10 cellular contexts compared by ENCODE assay signal in genomic region chr1:197198333-197198732, GRCh38. TPM values are rescaled to one million over a fixed set of nuclear protein-coding genes. Genes with fewer than 3 reads are reported as not detected.
DNase-seq lines count a peak whose midpoint lies in the region; ATAC-seq and TF ChIP-seq lines count a peak whose summit lies in the region.
"Had no signal": no experiment of that assay in that cellular context is flagged by ENCODE, and none has a peak within 500 bp of the region (broad histone marks: within the 10 kb centered on the region; RNA-seq: fewer than 3 reads in every experiment).

No MANE protein-coding gene starts in this region.

- no peak for ATAC-seq in HG02588 (IDR thresholded peaks at IDR 0.05; ENCODE audit: unreplicated experiment)
- no peak for ATAC-seq in GM18502 (IDR thresholded peaks at IDR 0.05; ENCODE audit: poor library complexity, unreplicated experiment)

- H3K9me2 ChIP-seq in OCI-LY7 (ENCODE audit: insufficient read depth, low read length), result no peaks in the 10 kb centered on the region

- H3K9me3 ChIP-seq in OCI-LY7 (ENCODE audit: low read length) (no peaks in the 10 kb centered on the region), endodermal cell (ENCODE audit: control insufficient read depth, low read length) (no peaks in the 10 kb centered on the region)

- H3K27me3 Mint-ChIP-seq in endodermal cell (ENCODE audit: insufficient read depth) (no peaks in the 10 kb centered on the region), osteocyte (ENCODE audit: unreplicated experiment) (no peaks in the 10 kb centered on the region)

- peak overlapping the region; percentile 88 for H3K4me2 ChIP-seq in OCI-LY7 (ENCODE audit: low read length)

- TF ChIP-seq CTCF in GM06990 (IDR thresholded peaks at IDR 0.05; ENCODE audit: insufficient read depth, low read length, poor library complexity, severe bottlenecking) (no peak), OCI-LY7 (conservative IDR thresholded peaks at IDR 0.05; ENCODE audit: low read length) (no peak), endodermal cell (conservative IDR thresholded peaks at IDR 0.05) (no peak), osteocyte (IDR thresholded peaks at IDR 0.05) (no peak)

- no peak overlapping the region for H3K27ac ChIP-seq in OCI-LY7 (ENCODE audit: low read depth, low read length, poor library complexity, severe bottlenecking)
- H3K27ac ChIP-seq in endodermal cell (ENCODE audit: low read depth, low read length), result no peak overlapping the region

- no peak overlapping the region for H3K27ac Mint-ChIP-seq in endodermal cell
- no peak overlapping the region for H3K27ac Mint-ChIP-seq in osteocyte (ENCODE audit: unreplicated experiment)

- H3K27me3 ChIP-seq in GM06990 (replicated peaks; ENCODE audit: control insufficient read depth, insufficient read depth, low read length), result no peaks in the 10 kb centered on the region
- no peaks in the 10 kb centered on the region for H3K27me3 ChIP-seq in endodermal cell (ENCODE audit: control insufficient read depth, insufficient read depth, low read length, poor library complexity, severe bottlenecking)

- intact Hi-C loops in OCI-LY7 (cut with micrococcal nuclease; ENCODE audit: unreplicated experiment), result no loop called here

- DNase-seq in GM06990 (ENCODE audit: extremely low read depth, insufficient read length), result no peak
- no peak for DNase-seq in OCI-LY7 (ENCODE audit: low spot score)
- DNase-seq in endodermal cell, result no peak
- DNase-seq in osteocyte (ENCODE audit: extremely low spot score, unreplicated experiment), result no peak
- DNase-seq in HPDE6-E6E7 (ENCODE audit: extremely low spot score), result no peak
- DNase-seq in NCI-H2029 treated with DMSO at 0.1 percent for 48 hours (lab: John Stamatoyannopoulos, UW), result no peak
- DNase-seq: activated gamma-delta T cell, GOT3 had no signal

- no peaks in the 10 kb centered on the region for H3K36me3 ChIP-seq in GM06990 (ENCODE audit: control insufficient read depth, insufficient read depth, low read length)
- peaks cover 12% of the 10 kb centered on the region; the same call in 1 of the 2 replicates for H3K36me3 ChIP-seq in OCI-LY7 (ENCODE audit: insufficient read depth, low read length)
- no peaks in the 10 kb centered on the region for H3K36me3 ChIP-seq in endodermal cell (ENCODE audit: control insufficient read depth, insufficient read depth, low read length)

- CTCF ChIA-PET in OCI-LY7 (lab: Charles Lee; ENCODE audit: unreplicated experiment), result no interaction called here

- 100% methylated on average over 1 of the region's 2 CpGs; no CpG with 5 or more reads in 1 of the 2 experiments for WGBS in endodermal cell (ENCODE audit: insufficient coverage in 1 of 2, insufficient read length in 1 of 2), 2 experiments

- peaks cover 3% of the 10 kb centered on the region for H3K36me3 Mint-ChIP-seq in endodermal cell (ENCODE audit: low read depth)
- H3K36me3 Mint-ChIP-seq in osteocyte (ENCODE audit: unreplicated experiment), result peaks cover 4% of the 10 kb centered on the region

- H4K20me1 ChIP-seq in OCI-LY7 (ENCODE audit: insufficient read depth, low read length), result peaks cover 16% of the 10 kb centered on the region

- POLR2A ChIA-PET in OCI-LY7 (lab: Charles Lee), result interaction anchor here (0.9 kb wide), 1 partner anchor 55 kb away, joined by 3 read pairs; no protein-coding TSS in a partner anchor

- H2AFZ ChIP-seq in OCI-LY7 (ENCODE audit: low read length), result no peak overlapping the region

- no peaks in the 10 kb centered on the region for H3K9me3 Mint-ChIP-seq in endodermal cell
- H3K9me3 Mint-ChIP-seq in osteocyte (ENCODE audit: unreplicated experiment), result no peaks in the 10 kb centered on the region

- H3K4me3 ChIP-seq in GM06990 (replicated peaks; ENCODE audit: low read depth, low read length) (peak overlapping the region; percentile 42), OCI-LY7 (ENCODE audit: low read depth, low read length, poor library complexity, severe bottlenecking) (peak overlapping the region; percentile 81), endodermal cell (ENCODE audit: low read length) (peak overlapping the region; percentile 99)

- peaks cover 68% of the 10 kb centered on the region for H3K79me2 ChIP-seq in OCI-LY7 (ENCODE audit: insufficient read depth, low read depth, low read length)

- H3K4me3 Mint-ChIP-seq in endodermal cell (peak overlapping the region; percentile 96), osteocyte (ENCODE audit: unreplicated experiment) (peak overlapping the region; percentile 92)

- H3K4me1 ChIP-seq in OCI-LY7 (ENCODE audit: insufficient read depth, low read length, poor library complexity, severe bottlenecking) (peaks cover 47% of the 10 kb centered on the region), endodermal cell (ENCODE audit: control insufficient read depth, insufficient read depth, low read length) (no peaks in the 10 kb centered on the region)

- BruUV-seq in OCI-LY7 (replicated peaks; lab: Mats Ljungman, UMichigan), result no TSS peak

- no peak overlapping the region for H3K9ac ChIP-seq in endodermal cell (ENCODE audit: extremely low read depth, low read length, poor library complexity, severe bottlenecking)

- H3K4me1 Mint-ChIP-seq in endodermal cell (peaks cover 39% of the 10 kb centered on the region), osteocyte (ENCODE audit: unreplicated experiment) (peaks cover 65% of the 10 kb centered on the region)

RNA-seq across cellular contexts. Expression of gene ZBTB41, which starts 2.8 kb away (rescaled TPM):
- 5.9 and 6.4 TPM in 2 replicates for total RNA-seq in OCI-LY7 (2014; rRNA removed; shearing (Covaris generic))
- total RNA-seq in OCI-LY7 (2022) (9.8 and 10.9 TPM in 2 replicates), endodermal cell (10 to 100 TPM; 10.0 to 15.2 TPM), osteocyte (12.6 and 13.8 TPM in 2 replicates)
- polyA plus RNA-seq in endodermal cell (2013, experiment 1 of 2), result 8.6 TPM
- 9.4 TPM for polyA plus RNA-seq in endodermal cell (2013, experiment 2 of 2)

RNA-seq across cellular contexts. Expression of gene ASPM, which starts 51.9 kb away (rescaled TPM):
- total RNA-seq in OCI-LY7 (2014; rRNA removed; shearing (Covaris generic)), result 88.4 and 88.6 TPM in 2 replicates
- total RNA-seq in OCI-LY7 (2022) (76.8 and 93.9 TPM in 2 replicates), endodermal cell (10 to 100 TPM; 31.7 to 35.1 TPM), osteocyte (8.5 and 8.9 TPM in 2 replicates)
- polyA plus RNA-seq in endodermal cell (2013, experiment 1 of 2), result 48.0 TPM
- polyA plus RNA-seq in endodermal cell (2013, experiment 2 of 2), result 55.7 TPM

Comparison
In these comparisons a context has a peak if more than half of its experiments do, and no peak if none do; other contexts are left out.
1. H3K4me3 ChIP-seq: peak in every context shown above with its lines; median percentile 99 in endodermal cell; 81 in OCI-LY7; 42 in GM06990.